Comparison of ENCODE assay signal across 8 cellular contexts in genomic region chr7:22499888-22500689, GRCh38. TPM values are rescaled to one million over a fixed set of nuclear protein-coding genes. Genes with fewer than 3 reads are reported as not detected.
DNase-seq lines count a peak whose midpoint lies in the region; ATAC-seq and TF ChIP-seq lines count a peak whose summit lies in the region.
"Not testable (repeated sequence)": the region's sequence is repeated elsewhere in the genome, so short reads cannot be mapped to it uniquely, and the experiment has no call there.

TSS of gene STEAP1B (minus strand) at chr7:22500188. CDS start at chr7:22494855, 5,333 bp downstream.

- H3K27me3 ChIP-seq in HAP-1 (ENCODE audit: low read depth); subcutaneous abdominal adipose tissue (ENCODE audit: control insufficient read depth in 5 of 5, insufficient read depth in 4 of 5, low read length in 5 of 5): not testable (repeated sequence)

- H3K4me3 ChIP-seq in HAP-1 (peak within 1 kb of the TSS; percentile 36), subcutaneous abdominal adipose tissue (ENCODE audit: low read depth in 1 of 5, low read length in 5 of 5) (peak within 1 kb of the TSS in 4 of 5 donors; percentile 44 to 61 (median 46))

- H3K4me3 Mint-ChIP-seq in osteocyte (ENCODE audit: unreplicated experiment), result peak within 1 kb of the TSS; percentile 66

- H3K9me3 Mint-ChIP-seq in osteocyte (ENCODE audit: unreplicated experiment), result not testable (repeated sequence)

- H3K9me3 ChIP-seq in HAP-1; subcutaneous abdominal adipose tissue (ENCODE audit: control insufficient read depth in 5 of 5, low read length in 5 of 5): not testable (repeated sequence)

- H3K36me3 ChIP-seq in HAP-1 (replicated peaks); subcutaneous abdominal adipose tissue (ENCODE audit: control insufficient read depth in 5 of 5, insufficient read depth in 5 of 5, low read length in 5 of 5): not testable (repeated sequence)

- H3K4me1 ChIP-seq in HAP-1, result peaks cover 12% of the 10 kb centered on the region
- not testable (repeated sequence) for H3K4me1 ChIP-seq in subcutaneous abdominal adipose tissue (ENCODE audit: control insufficient read depth in 5 of 5, insufficient read depth in 5 of 5, low read length in 5 of 5)

- not testable (repeated sequence) for H3K9ac ChIP-seq in subcutaneous abdominal adipose tissue (ENCODE audit: low read length in 5 of 5)

- peaks cover 14% of the 10 kb centered on the region for H3K4me1 Mint-ChIP-seq in osteocyte (ENCODE audit: unreplicated experiment)

- in situ Hi-C loops in G401 (cut with HindIII; ENCODE audit: low sequenced_read_pairs); HAP-1 (cut with MboI; ENCODE audit: low sequenced_read_pairs): not testable (repeated sequence)

- H3K27ac ChIP-seq in subcutaneous abdominal adipose tissue (ENCODE audit: low read depth, low read length), result not testable (repeated sequence)

- peak; percentile 98 for ATAC-seq in Right ventricle myocardium superior (ENCODE audit: poor library complexity)

- H3K27me3 Mint-ChIP-seq in osteocyte (ENCODE audit: unreplicated experiment), result peaks cover 14% of the 10 kb centered on the region

- intact Hi-C loops in Right ventricle myocardium superior (cut with DNase I), result not testable (repeated sequence)

- not testable (repeated sequence) for H3K36me3 Mint-ChIP-seq in osteocyte (ENCODE audit: unreplicated experiment)

- peak; percentile 80 for TF ChIP-seq CTCF in osteocyte (IDR thresholded peaks at IDR 0.05)

- H3K27ac Mint-ChIP-seq in osteocyte (ENCODE audit: unreplicated experiment), result not testable (repeated sequence)

- DNase-seq in G401 (ENCODE audit: low spot score), result peak; percentile 64
- DNase-seq in HAP-1 (ENCODE audit: low spot score in 2 of 2), result peak; percentile 79 to 95
- DNase-seq in Kasumi-1 (lab: John Stamatoyannopoulos, UW), result peak; percentile 24 to 31
- DNase-seq in SW480 (ENCODE audit: low spot score), result peak; percentile 21
- peak; percentile 64 for DNase-seq in activated naive CD8-positive, alpha-beta T cell treated with anti-CD3 and anti-CD28 coated beads, Interleukin-2, amount 50 U/mL, for 16 hours (ENCODE audit: low read depth, low spot score)
- DNase-seq in Right ventricle myocardium superior, result peak; percentile 92
- peak; percentile 94 for DNase-seq in osteocyte (ENCODE audit: extremely low spot score, unreplicated experiment)

RNA-seq across cellular contexts. Expression of gene STEAP1B, which starts in this region (rescaled TPM):
- total RNA-seq in G401 (2014; rRNA removed; shearing (Covaris generic)), result 40.7 and 41.8 TPM in 2 replicates
- total RNA-seq in Right ventricle myocardium superior (0.43 TPM), osteocyte (1.3 and 1.4 TPM in 2 replicates)

Comparison
In these comparisons a context has a peak if more than half of its experiments do, and no peak if none do; other contexts are left out.
1. RNA of gene STEAP1B (total RNA-seq): 40.7 to 41.8 TPM in G401; 1.3 to 1.4 TPM in osteocyte and 0.43 TPM in Right ventricle myocardium superior (single experiment); every median in the first group is over 10 times any median in the second.
2. Peak in DNase-seq and ATAC-seq in Right ventricle myocardium superior; RNA of the gene not detected or under 1 TPM.
3. DNase-seq: peak in every context shown above with its lines; median percentile 94 in osteocyte; 92 in Right ventricle myocardium superior; 87 in HAP-1; 64 in G401; 64 in activated naive CD8-positive, alpha-beta T cell treated with anti-CD3 and anti-CD28 coated beads, Interleukin-2, amount 50 U/mL, for 16 hours; 28 in Kasumi-1; 21 in SW480.